In the genomic region with DNA sequence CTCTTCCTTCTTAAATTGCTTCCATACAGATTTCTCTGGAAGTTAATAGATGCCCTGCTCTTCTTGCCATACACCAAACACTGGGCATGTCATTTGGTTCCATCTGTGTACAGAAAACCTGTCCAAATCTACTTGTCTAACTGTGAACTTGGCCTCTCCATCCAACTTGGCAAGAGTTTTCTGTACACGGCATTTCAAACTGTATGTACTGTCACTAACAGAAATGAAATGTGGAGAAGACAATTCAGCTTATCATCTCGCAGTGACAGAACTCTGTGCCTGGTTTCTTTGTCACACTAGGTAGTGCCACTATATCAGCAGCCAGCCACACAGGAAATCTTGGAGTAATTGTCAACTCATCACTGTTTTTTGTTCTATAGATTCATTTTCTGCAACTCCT, we compare ENCODE assay signal across 2 cellular contexts.
TF ChIP-seq lines count a peak whose summit lies in the region.

No MANE protein-coding gene starts in this region.

TF ChIP-seq in HepG2, 621 proteins besides CTCF, POLR2A, EP300 and RAD21:
- no peak for TF ChIP-seq CCDC6 (CRISPR knock-in tag; IDR thresholded peaks at IDR 0.05)
- TF ChIP-seq MAFF (IDR thresholded peaks at IDR 0.05; ENCODE audit: low read depth, low read length): 0 out of 2 replicates have a peak, but pooled peaks have one; percentile 7
- TF ChIP-seq MAFK (conservative IDR thresholded peaks at IDR 0.05 in 1 of 2, IDR thresholded peaks at IDR 0.05 in 1 of 2; ENCODE audit: low read length in 2 of 2): 0 out of 4 replicates have a peak, but pooled peaks of 1 of the 2 experiments have one; percentile 6

TF ChIP-seq in neural cell, 6 proteins besides CTCF, POLR2A, EP300 and RAD21:
- TF ChIP-seq TAF1 (IDR thresholded peaks at IDR 0.05; ENCODE audit: low read depth) (no peak), SMC3 (conservative IDR thresholded peaks at IDR 0.05; ENCODE audit: poor library complexity) (no peak), MXI1 (conservative IDR thresholded peaks at IDR 0.05; ENCODE audit: poor library complexity, severe bottlenecking) (no peak), POLR2AphosphoS5 (IDR thresholded peaks at IDR 0.05) (no peak), EZH2 (IDR thresholded peaks at IDR 0.05; ENCODE audit: borderline replicate concordance, insufficient read depth, low read length, poor library complexity, severe bottlenecking) (no peak)
- TF ChIP-seq, protein P1, sequence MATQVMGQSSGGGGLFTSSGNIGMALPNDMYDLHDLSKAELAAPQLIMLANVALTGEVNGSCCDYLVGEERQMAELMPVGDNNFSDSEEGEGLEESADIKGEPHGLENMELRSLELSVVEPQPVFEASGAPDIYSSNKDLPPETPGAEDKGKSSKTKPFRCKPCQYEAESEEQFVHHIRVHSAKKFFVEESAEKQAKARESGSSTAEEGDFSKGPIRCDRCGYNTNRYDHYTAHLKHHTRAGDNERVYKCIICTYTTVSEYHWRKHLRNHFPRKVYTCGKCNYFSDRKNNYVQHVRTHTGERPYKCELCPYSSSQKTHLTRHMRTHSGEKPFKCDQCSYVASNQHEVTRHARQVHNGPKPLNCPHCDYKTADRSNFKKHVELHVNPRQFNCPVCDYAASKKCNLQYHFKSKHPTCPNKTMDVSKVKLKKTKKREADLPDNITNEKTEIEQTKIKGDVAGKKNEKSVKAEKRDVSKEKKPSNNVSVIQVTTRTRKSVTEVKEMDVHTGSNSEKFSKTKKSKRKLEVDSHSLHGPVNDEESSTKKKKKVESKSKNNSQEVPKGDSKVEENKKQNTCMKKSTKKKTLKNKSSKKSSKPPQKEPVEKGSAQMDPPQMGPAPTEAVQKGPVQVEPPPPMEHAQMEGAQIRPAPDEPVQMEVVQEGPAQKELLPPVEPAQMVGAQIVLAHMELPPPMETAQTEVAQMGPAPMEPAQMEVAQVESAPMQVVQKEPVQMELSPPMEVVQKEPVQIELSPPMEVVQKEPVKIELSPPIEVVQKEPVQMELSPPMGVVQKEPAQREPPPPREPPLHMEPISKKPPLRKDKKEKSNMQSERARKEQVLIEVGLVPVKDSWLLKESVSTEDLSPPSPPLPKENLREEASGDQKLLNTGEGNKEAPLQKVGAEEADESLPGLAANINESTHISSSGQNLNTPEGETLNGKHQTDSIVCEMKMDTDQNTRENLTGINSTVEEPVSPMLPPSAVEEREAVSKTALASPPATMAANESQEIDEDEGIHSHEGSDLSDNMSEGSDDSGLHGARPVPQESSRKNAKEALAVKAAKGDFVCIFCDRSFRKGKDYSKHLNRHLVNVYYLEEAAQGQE (IDR thresholded peaks at IDR 0.05; ENCODE audit: borderline replicate concordance): no peak
